Comparison of ENCODE assay signal across 15 cellular contexts in the genomic region with DNA sequence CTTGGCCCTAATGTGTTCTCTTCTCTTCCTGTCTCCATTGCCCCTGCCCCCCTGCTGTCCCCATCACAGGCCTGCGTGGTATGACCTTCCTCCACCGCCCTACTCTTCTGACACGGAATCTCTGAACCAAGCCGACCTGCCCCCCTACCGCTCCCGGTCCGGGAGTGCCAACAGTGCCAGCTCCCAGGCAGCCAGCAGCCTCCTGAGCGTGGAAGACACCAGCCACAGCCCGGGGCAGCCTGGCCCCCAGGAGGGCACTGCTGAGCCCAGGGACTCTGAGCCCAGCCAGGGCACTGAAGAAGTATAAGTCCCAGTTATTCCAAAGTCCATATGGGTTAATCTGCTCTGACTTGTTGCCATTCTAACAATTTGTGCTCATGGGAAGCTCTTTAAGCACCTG.
"Had no signal": no experiment of that assay in that cellular context is flagged by ENCODE, and none has a peak within 500 bp of the region (broad histone marks: within the 10 kb centered on the region; RNA-seq: fewer than 3 reads in every experiment).

No MANE protein-coding gene starts in this region.

- H3K27ac ChIP-seq: heart left ventricle, neutrophil, suprapubic skin, thyroid gland, upper lobe of right lung had no signal

- ATAC-seq: left lobe of liver, natural killer cell, upper lobe of right lung had no signal

- H3K9me3 Mint-ChIP-seq: natural killer cell had no signal

- H3K9me3 ChIP-seq: heart left ventricle, neutrophil, suprapubic skin, thyroid gland, upper lobe of right lung had no signal

- H3K27ac Mint-ChIP-seq: natural killer cell had no signal

- H3K4me3 Mint-ChIP-seq: natural killer cell had no signal

- H3K4me3 ChIP-seq: coronary artery, heart left ventricle, suprapubic skin, thyroid gland, upper lobe of right lung had no signal

- H3K4me1 ChIP-seq: thyroid gland, upper lobe of right lung had no signal

- H3K36me3 Mint-ChIP-seq: natural killer cell had no signal

- DNase-seq: central memory CD4-positive, alpha-beta T cell; effector CD4-positive, alpha-beta T cell; foreskin melanocyte; heart left ventricle; mammary epithelial cell; natural killer cell; small intestine; stimulated activated CD4-positive, alpha-beta T cell treated with anti-CD3 and anti-CD28 coated beads, Interleukin-12 subunit alpha, Interleukin-12 subunit beta, amount 100 ng/mL, for 4 hours; stimulated activated naive CD4-positive, alpha-beta T cell treated with Interleukin-2 at 50 U/mL for 16 hours; thyroid gland; upper lobe of right lung had no signal

- H3K36me3 ChIP-seq: heart left ventricle, neutrophil, thyroid gland, upper lobe of right lung had no signal

- H3K27me3 ChIP-seq: heart left ventricle, suprapubic skin, thyroid gland, upper lobe of right lung had no signal
